In genomic region chr17:55728361-55728760, GRCh38 we compare ENCODE assay signal across 1 cellular context.
TF ChIP-seq lines count a peak whose summit lies in the region.

No MANE protein-coding gene starts in this region.

TF ChIP-seq in H1, 55 proteins besides CTCF, POLR2A, EP300 and RAD21:
- no peak for TF ChIP-seq KDM4A (IDR thresholded peaks at IDR 0.05; ENCODE audit: low read depth, low read length, severe bottlenecking)
- TF ChIP-seq FOSL1 (IDR thresholded peaks at IDR 0.05; ENCODE audit: insufficient read depth, low read depth, low read length), result no peak
- TF ChIP-seq SP2 (IDR thresholded peaks at IDR 0.05; ENCODE audit: low read length), result no peak
